In the genomic region with DNA sequence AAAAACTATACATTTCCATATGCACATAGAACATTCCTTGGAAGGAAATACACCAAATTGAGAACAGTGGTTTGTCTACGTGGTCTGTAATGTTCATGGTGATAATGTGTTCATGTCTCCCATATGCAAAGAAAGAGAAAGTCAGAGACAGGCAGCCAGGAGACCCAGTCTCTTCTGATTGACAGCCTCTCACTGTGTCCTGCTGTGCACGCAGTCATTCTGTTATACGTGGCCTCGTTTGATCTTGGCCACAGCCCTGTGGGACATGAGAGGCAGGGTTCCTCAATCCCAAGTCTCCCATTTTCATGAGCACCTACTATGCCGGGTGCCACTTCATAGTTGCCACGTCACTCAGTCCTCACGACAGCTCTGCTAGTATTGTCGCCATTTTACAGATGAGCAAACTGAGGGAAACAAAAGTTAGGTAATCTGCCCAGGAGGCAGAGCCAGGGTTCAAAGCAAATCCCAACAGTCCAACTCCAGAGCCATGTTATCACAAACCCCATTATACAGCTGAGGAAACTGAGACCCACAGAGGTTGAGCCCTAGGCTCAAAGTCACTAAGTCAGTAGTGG, we compare ENCODE assay signal across 28 cellular contexts. TPM values are rescaled to one million over a fixed set of nuclear protein-coding genes. Genes with fewer than 3 reads are reported as not detected.
"Had no signal": no experiment of that assay in that cellular context is flagged by ENCODE, and none has a peak within 500 bp of the region (broad histone marks: within the 10 kb centered on the region; RNA-seq: fewer than 3 reads in every experiment).

No MANE protein-coding gene starts in this region.

- ATAC-seq: activated CD4-positive, alpha-beta T cell treated with anti-CD3 and anti-CD28 coated beads for 36 hours; activated CD8-positive, alpha-beta T cell treated with anti-CD3 and anti-CD28 coated beads, Interleukin-2, amount 10 ng/mL, durations not matched to agents 7 days and 5 days; activated naive CD4-positive, alpha-beta T cell treated with anti-CD3 and anti-CD28 coated beads, Interleukin-2, amount 50 U/mL, for 72 hours; activated T-cell treated with anti-CD3 and anti-CD28 coated beads, Interleukin-2, amount 50 U/mL, for 72 hours; foreskin keratinocyte; gastrocnemius medialis; heart left ventricle had no signal

- H3K36me3 ChIP-seq: ascending aorta, breast epithelium, cardiac muscle cell, esophagus muscularis mucosa, gastrocnemius medialis, heart left ventricle had no signal

- H3K27ac ChIP-seq: ascending aorta, breast epithelium, cardiac muscle cell, coronary artery, esophagus muscularis mucosa, foreskin keratinocyte, gastrocnemius medialis, heart left ventricle had no signal

- H3K4me3 ChIP-seq: ascending aorta, breast epithelium, cardiac muscle cell, coronary artery, dorsolateral prefrontal cortex, esophagus muscularis mucosa, gastrocnemius medialis, heart left ventricle had no signal

- H3K27me3 ChIP-seq: ascending aorta, breast epithelium, dorsolateral prefrontal cortex had no signal

- H3K4me1 ChIP-seq: ascending aorta, breast epithelium, foreskin keratinocyte, gastrocnemius medialis had no signal

- H3K9me3 ChIP-seq: ascending aorta, breast epithelium, esophagus muscularis mucosa, gastrocnemius medialis, heart left ventricle had no signal

- DNase-seq: activated CD4-positive, alpha-beta memory T cell treated with anti-CD3 and anti-CD28 coated beads for 36 hours; activated CD4-positive, alpha-beta T cell treated with anti-CD3 and anti-CD28 coated beads for 36 hours; activated CD4-positive, alpha-beta T cell treated with anti-CD3 and anti-CD28 coated beads, Interleukin-2, amount 10 ng/mL, durations not matched to agents 24 days and 14 days; activated CD4-positive, CD25-positive, alpha-beta regulatory T cell; activated CD4-positive, CD25-positive, alpha-beta regulatory T cell treated with anti-CD3 and anti-CD28 coated beads, Interleukin-2, amount 50 U/mL, for 72 hours; activated CD8-positive, alpha-beta memory T cell treated with anti-CD3 and anti-CD28 coated beads, Interleukin-2, amount 50 U/mL, for 48 hours; activated CD8-positive, alpha-beta T cell treated with anti-CD3 and anti-CD28 coated beads, Interleukin-2, amount 10 ng/mL, durations not matched to agents 7 days and 5 days; activated gamma-delta T cell; activated naive CD4-positive, alpha-beta T cell; activated naive CD4-positive, alpha-beta T cell treated with anti-CD3 and anti-CD28 coated beads, Interleukin-2, amount 10 ng/mL, durations not matched to agents 7 days and 5 days; activated naive CD8-positive, alpha-beta T cell treated with anti-CD3 and anti-CD28 coated beads, Interleukin-2, amount 10 ng/mL, durations not matched to agents 7 days and 5 days; activated T-cell treated with anti-CD3 and anti-CD28 coated beads for 4 hours; activated T-cell treated with anti-CD3 and anti-CD28 coated beads, Interleukin-2, amount 50 U/mL, for 24 hours; activated T-cell treated with anti-CD3 and anti-CD28 coated beads, Interleukin-2, amount 50 U/mL, for 72 hours; dorsolateral prefrontal cortex; effector memory CD4-positive, alpha-beta T cell; erythroblast; foreskin keratinocyte; gastrocnemius medialis; glutamatergic neuron; heart left ventricle; T-helper 2 cell had no signal

RNA-seq across cellular contexts. Expression of a gene that starts 7.9 kb away (rescaled TPM):
- polyA plus RNA-seq: foreskin keratinocyte had no signal
